Comparison of ENCODE assay signal across 8 cellular contexts in the genomic region with DNA sequence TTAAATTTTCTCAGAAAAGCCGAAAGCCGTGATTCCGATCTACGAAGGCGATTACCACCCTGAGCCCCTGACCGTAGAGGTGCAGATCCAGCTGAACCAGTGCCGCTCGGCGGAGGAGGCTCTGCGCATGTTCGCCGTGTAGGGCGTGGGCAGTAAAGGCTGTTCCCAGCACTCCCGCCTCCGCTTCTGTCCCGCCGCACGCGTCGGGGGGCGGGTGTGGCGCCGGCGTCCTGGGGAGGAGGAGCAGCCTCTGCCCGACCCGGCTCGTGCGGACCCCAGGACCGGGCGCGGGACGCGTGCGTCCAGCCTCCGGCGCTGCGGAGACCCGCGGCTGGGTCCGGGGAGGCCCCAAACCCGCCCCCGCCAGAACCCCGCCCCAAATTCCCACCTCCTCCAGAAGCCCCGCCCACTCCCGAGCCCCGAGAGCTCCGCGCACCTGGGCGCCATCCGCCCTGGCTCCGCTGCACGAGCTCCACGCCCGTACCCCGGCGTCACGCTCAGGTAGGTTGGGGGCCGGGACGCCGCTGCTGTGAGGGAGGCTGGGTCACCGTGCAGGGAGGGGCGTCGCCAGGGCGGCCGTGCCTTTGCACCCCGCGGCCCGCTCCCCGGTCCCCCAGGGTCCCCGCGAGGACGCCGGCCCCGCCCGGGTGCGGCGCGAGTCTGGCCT. TPM values are rescaled to one million over a fixed set of nuclear protein-coding genes. Genes with fewer than 3 reads are reported as not detected.
DNase-seq lines count a peak whose midpoint lies in the region; ATAC-seq, FAIRE-seq and TF ChIP-seq lines count a peak whose summit lies in the region.

A gene (plus strand): TSS at position 409 of the 667 bp plus-strand sequence. CDS start 910 bp downstream, outside the sequence.

- DNase-seq in H54 (ENCODE audit: insufficient read length, low spot score), result peak; percentile 56
- peak; percentile 87 for DNase-seq in NCI-H774 (lab: John Stamatoyannopoulos, UW)
- peak; percentile 74 to 81 for DNase-seq in activated T-cell treated with anti-CD3 and anti-CD28 coated beads, Interleukin-2, amount 50 U/mL, for 48 hours
- peak; percentile 40 for DNase-seq in fibroblast of mammary gland (ENCODE audit: low read depth)
- peak; percentile 76 for DNase-seq in testis

- WGBS in testis, 2 donors, result 0 to 1% methylated on average over 1 to 42 of the region's 78 CpGs

- H3K9me3 ChIP-seq in neuron (ENCODE audit: low read length) (peaks cover 3% of the 10 kb centered on the region), testis (no peaks in the 10 kb centered on the region)

- TF ChIP-seq CTCF in fibroblast of mammary gland (conservative IDR thresholded peaks at IDR 0.05; ENCODE audit: control insufficient read depth, insufficient read depth, low read depth, low read length) (no peak), testis (IDR thresholded peaks at IDR 0.05) (no peak)

- intact Hi-C loops in testis (cut with DNase I; ENCODE audit: low total_unique reads), result no loop called here

- H3K4me3 ChIP-seq in ACC112 (ENCODE audit: low read depth, low read length) (peak within 1 kb of the TSS; percentile 81), fibroblast of mammary gland (ENCODE audit: control insufficient read depth, low read depth, low read length) (peak within 1 kb of the TSS; percentile 50), neuron (ENCODE audit: low read length) (peak within 1 kb of the TSS; percentile 44), testis (peak within 1 kb of the TSS; percentile 51 to 66)

- FAIRE-seq in H54 (lab: Jason Lieb, UNC), result no peak

- H3K27ac ChIP-seq in ACC112 (ENCODE audit: low read depth, low read length) (no peak within 1 kb of the TSS), testis (no peak within 1 kb of the TSS)

- H3K79me2 ChIP-seq in ACC112 (ENCODE audit: control insufficient read depth, insufficient read depth, low read length, unreplicated experiment), result no peaks in the 10 kb centered on the region

- H3K4me1 ChIP-seq in ACC112 (ENCODE audit: control insufficient read depth, insufficient read depth, low read length, unreplicated experiment) (no peaks in the 10 kb centered on the region), neuron (ENCODE audit: insufficient read depth, low read length) (peaks cover 3% of the 10 kb centered on the region), testis (no peaks in the 10 kb centered on the region)

- no peak for ATAC-seq in GM19455 (IDR thresholded peaks at IDR 0.05; ENCODE audit: unreplicated experiment)

- no peaks in the 10 kb centered on the region for H3K36me3 ChIP-seq in ACC112 (ENCODE audit: insufficient read depth, low read length)
- H3K36me3 ChIP-seq in neuron (ENCODE audit: insufficient read depth, low read length), result peaks cover 22% of the 10 kb centered on the region
- no peaks in the 10 kb centered on the region for H3K36me3 ChIP-seq in testis (ENCODE audit: low read depth, missing control alignments)

- H2AFZ ChIP-seq in ACC112 (ENCODE audit: low read length, unreplicated experiment) (peak within 1 kb of the TSS; percentile 94), neuron (ENCODE audit: low read depth, low read length) (peak within 1 kb of the TSS; percentile 23)

- TF ChIP-seq POLR2A in H54 (IDR thresholded peaks at IDR 0.05; ENCODE audit: low read depth, low read length), result peak; percentile 27
- TF ChIP-seq POLR2A in testis (IDR thresholded peaks at IDR 0.05), result no peak

- H3K27me3 ChIP-seq in ACC112 (ENCODE audit: insufficient read depth, low read length) (peaks cover 20% of the 10 kb centered on the region), neuron (ENCODE audit: insufficient read depth, low read length) (peaks cover 48% of the 10 kb centered on the region), testis (no peaks in the 10 kb centered on the region)

RNA-seq across cellular contexts. Expression of the gene that starts here (rescaled TPM):
- total RNA-seq in testis, result 1 to 10 TPM; 2.2 to 5.2 TPM
- 2.1 TPM for polyA plus RNA-seq in testis (ENCODE audit: insufficient read depth, low read depth, low replicate concordance)
